8 cellular contexts compared by ENCODE assay signal in the genomic region with DNA sequence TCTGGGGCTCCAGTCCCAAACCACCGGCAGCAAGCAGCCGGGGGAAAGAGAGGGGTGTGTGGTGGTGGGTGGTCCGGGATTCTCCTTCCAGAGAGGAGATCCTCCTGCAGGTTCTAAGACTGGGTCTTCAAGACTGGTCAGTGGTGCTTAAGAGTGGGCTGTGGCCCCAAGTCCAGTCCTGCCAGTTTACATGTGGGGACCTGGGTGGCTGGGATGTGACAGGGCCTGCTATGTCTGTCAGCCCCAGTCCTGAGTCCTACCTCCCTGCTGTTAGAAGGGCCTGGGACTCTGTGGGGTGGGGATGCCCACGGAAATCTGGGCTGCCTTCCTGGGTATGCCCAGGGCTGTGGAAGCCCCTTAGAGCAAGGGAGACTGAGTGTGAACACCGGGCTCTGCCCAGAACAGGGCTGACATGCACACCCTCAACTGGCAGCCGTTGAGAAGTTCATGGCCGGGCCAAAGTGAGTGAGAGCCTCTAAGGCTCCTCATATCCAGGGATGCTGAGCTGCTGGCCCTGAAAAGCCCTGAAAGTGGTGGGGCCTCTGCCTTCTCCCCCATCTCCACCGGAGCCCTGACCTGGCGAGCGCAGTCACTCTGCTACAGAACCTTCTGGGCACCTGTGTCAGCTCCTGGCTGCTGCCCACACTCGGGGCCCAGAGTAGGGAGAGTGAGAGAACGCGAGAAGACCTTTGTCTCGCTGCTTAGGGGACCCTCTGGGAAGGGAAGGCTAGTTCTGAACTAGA. TPM values are rescaled to one million over a fixed set of nuclear protein-coding genes. Genes with fewer than 3 reads are reported as not detected.
DNase-seq lines count a peak whose midpoint lies in the region; ATAC-seq, FAIRE-seq and TF ChIP-seq lines count a peak whose summit lies in the region.

No MANE protein-coding gene starts in this region.

- peak overlapping the region; percentile 64 to 79 for H3K27ac ChIP-seq in thoracic aorta

- ATAC-seq in thoracic aorta (ENCODE audit: insufficient number of reproducible peaks, low FRiP score, low read depth): no peak

- H3K4me1 ChIP-seq in thoracic aorta (ENCODE audit: control insufficient read depth in 1 of 2, low read depth in 2 of 2): peaks cover 28 to 68% of the 10 kb centered on the region in 2 donors

- no peaks in the 10 kb centered on the region for H3K27me3 ChIP-seq in kidney epithelial cell (ENCODE audit: control insufficient read depth, insufficient read depth, low read length)
- H3K27me3 ChIP-seq in thoracic aorta (replicated peaks; ENCODE audit: insufficient read depth): no peaks in the 10 kb centered on the region

- no peak for FAIRE-seq in HTR-8/SVneo (lab: Jason Lieb, UNC)

- peak; percentile 61 for DNase-seq in activated CD8-positive, alpha-beta memory T cell treated with anti-CD3 and anti-CD28 coated beads for 24 hours
- DNase-seq in activated CD8-positive, alpha-beta memory T cell treated with anti-CD3 and anti-CD28 coated beads, Interleukin-2, amount 50 U/mL, for 4 hours: no peak
- DNase-seq in astrocyte of the cerebellum (ENCODE audit: low read depth): no peak
- DNase-seq in kidney epithelial cell (ENCODE audit: low read depth): no peak
- DNase-seq in thoracic aorta (ENCODE audit: low spot score): no peak
- no peak for DNase-seq in HTR-8/SVneo (ENCODE audit: insufficient read length, low spot score)
- no peak for DNase-seq in foreskin melanocyte
- DNase-seq in stimulated activated CD4-positive, alpha-beta T cell treated with anti-CD3 and anti-CD28 coated beads, Interleukin-1b, Interleukin-23, amount 100 ng/mL, for 48 hours: no peak

- in situ Hi-C loops in astrocyte of the cerebellum (cut with HindIII; ENCODE audit: low sequenced_read_pairs): no loop called here

- H3K4me3 ChIP-seq in astrocyte of the cerebellum (ENCODE audit: low read depth, low read length): peak overlapping the region; percentile 63
- H3K4me3 ChIP-seq in kidney epithelial cell (ENCODE audit: low read depth, low read length): peak overlapping the region; percentile 68
- peak overlapping the region; percentile 75 for H3K4me3 ChIP-seq in thoracic aorta

- H3K9me3 ChIP-seq in thoracic aorta: no peaks in the 10 kb centered on the region

- TF ChIP-seq CTCF in astrocyte of the cerebellum (IDR thresholded peaks at IDR 0.05; ENCODE audit: low read depth, low read length, missing control alignments) (no peak), kidney epithelial cell (IDR thresholded peaks at IDR 0.05; ENCODE audit: insufficient read depth, low read length, poor library complexity, severe bottlenecking) (no peak), thoracic aorta (IDR thresholded peaks at IDR 0.05) (no peak)

- H3K36me3 ChIP-seq in kidney epithelial cell (ENCODE audit: control insufficient read depth, insufficient read depth, low read length) (no peaks in the 10 kb centered on the region), thoracic aorta (no peaks in the 10 kb centered on the region)

RNA-seq across cellular contexts. Expression of gene PHF2, which starts 1.7 kb away (rescaled TPM):
- total RNA-seq in kidney epithelial cell: 20.4 and 22.3 TPM in 2 replicates
- 10 to 100 TPM; 29.9 to 36.6 TPM for total RNA-seq in thoracic aorta
